Comparison of ENCODE assay signal across 1 cellular context in the genomic region with DNA sequence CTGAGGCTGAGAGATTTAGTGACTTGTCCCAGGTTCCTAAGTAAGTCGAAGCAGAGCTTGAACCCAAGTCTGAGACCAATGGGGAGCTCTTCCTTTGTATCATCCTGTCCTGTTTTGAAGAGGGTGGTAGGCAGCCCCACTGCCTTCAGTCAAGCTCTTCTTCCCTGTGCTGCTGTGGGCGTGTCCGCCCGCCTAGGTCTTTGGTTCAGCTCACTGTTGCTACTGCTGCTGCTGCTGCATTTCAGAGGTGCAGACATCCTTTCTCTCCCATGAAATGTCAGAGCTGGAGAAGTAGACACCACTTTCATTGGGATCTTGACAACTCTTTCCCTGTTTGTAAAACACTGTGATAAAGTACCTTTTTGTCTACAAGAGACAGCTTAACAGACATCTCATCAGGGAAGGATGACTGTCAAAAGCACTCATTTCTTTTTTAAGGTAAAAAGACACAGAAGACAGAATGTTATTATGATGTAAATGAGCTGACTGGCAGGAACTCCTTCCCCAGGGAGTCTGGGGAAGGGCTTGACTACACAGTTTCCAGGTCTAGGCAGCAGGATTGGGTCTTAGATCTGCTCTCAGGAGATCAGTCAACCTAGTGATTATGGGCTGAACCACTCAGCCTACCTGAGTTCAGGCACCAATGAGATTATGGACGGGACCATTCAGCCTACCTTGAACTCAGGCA.
A peak's percentile ranks its signal among the peaks of the same experiment; 100 is the strongest.
TF ChIP-seq lines count a peak whose summit lies in the region.

No MANE protein-coding gene starts in this region.

TF ChIP-seq in neural cell, 6 proteins besides CTCF, POLR2A, EP300 and RAD21 (continued from another document):
- TF ChIP-seq EZH2 (IDR thresholded peaks at IDR 0.05; ENCODE audit: borderline replicate concordance, insufficient read depth, low read length, poor library complexity, severe bottlenecking) = no peak
- TF ChIP-seq, protein P1, sequence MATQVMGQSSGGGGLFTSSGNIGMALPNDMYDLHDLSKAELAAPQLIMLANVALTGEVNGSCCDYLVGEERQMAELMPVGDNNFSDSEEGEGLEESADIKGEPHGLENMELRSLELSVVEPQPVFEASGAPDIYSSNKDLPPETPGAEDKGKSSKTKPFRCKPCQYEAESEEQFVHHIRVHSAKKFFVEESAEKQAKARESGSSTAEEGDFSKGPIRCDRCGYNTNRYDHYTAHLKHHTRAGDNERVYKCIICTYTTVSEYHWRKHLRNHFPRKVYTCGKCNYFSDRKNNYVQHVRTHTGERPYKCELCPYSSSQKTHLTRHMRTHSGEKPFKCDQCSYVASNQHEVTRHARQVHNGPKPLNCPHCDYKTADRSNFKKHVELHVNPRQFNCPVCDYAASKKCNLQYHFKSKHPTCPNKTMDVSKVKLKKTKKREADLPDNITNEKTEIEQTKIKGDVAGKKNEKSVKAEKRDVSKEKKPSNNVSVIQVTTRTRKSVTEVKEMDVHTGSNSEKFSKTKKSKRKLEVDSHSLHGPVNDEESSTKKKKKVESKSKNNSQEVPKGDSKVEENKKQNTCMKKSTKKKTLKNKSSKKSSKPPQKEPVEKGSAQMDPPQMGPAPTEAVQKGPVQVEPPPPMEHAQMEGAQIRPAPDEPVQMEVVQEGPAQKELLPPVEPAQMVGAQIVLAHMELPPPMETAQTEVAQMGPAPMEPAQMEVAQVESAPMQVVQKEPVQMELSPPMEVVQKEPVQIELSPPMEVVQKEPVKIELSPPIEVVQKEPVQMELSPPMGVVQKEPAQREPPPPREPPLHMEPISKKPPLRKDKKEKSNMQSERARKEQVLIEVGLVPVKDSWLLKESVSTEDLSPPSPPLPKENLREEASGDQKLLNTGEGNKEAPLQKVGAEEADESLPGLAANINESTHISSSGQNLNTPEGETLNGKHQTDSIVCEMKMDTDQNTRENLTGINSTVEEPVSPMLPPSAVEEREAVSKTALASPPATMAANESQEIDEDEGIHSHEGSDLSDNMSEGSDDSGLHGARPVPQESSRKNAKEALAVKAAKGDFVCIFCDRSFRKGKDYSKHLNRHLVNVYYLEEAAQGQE (IDR thresholded peaks at IDR 0.05; ENCODE audit: borderline replicate concordance) = peak; percentile 83
